ENCODE assay signal across 19 cellular contexts in genomic region chr7:141586878-141587277, GRCh38. TPM values are rescaled to one million over a fixed set of nuclear protein-coding genes. Genes with fewer than 3 reads are reported as not detected.
A peak's percentile ranks its signal among the peaks of the same experiment; 100 is the strongest.
DNase-seq lines count a peak whose midpoint lies in the region; ATAC-seq, FAIRE-seq and TF ChIP-seq lines count a peak whose summit lies in the region.
"Had no signal": no experiment of that assay in that cellular context is flagged by ENCODE, and none has a peak within 500 bp of the region (broad histone marks: within the 10 kb centered on the region; RNA-seq: fewer than 3 reads in every experiment).

No MANE protein-coding gene starts in this region.

- H3K4me3 ChIP-seq in A549 (no peak overlapping the region), uterus (no peak overlapping the region)
- H3K4me3 ChIP-seq: ovary had no signal

- peak overlapping the region; percentile 87 for H3K27ac Mint-ChIP-seq in activated T-helper 2 cell treated with anti-CD3 and anti-CD28 coated beads, Interferon-gamma antibody, Interleukin-2, Interleukin-4, amounts not matched to agents 10 μg/mL and 5 μg/mL and 100 μg/mL, durations not matched to agents 14 hours and 24 hours and 36 hours
- H3K27ac Mint-ChIP-seq in CD14-positive monocyte = no peak overlapping the region

- H3K4me2 ChIP-seq in A549 = peak overlapping the region; percentile 65
- H3K4me2 ChIP-seq: KMS-11 had no signal

- no peaks in the 10 kb centered on the region for H3K36me3 ChIP-seq in uterus
- H3K36me3 ChIP-seq: ovary had no signal

- TF ChIP-seq EP300 in A549 (IDR thresholded peaks at IDR 0.05) = no peak

- no peak for TF ChIP-seq CTCF in A549 (IDR thresholded peaks at IDR 0.05)
- TF ChIP-seq CTCF in uterus (IDR thresholded peaks at IDR 0.05) = no peak
- no peak for TF ChIP-seq CTCF in CD14-positive monocyte (IDR thresholded peaks at IDR 0.05)

- TF ChIP-seq POLR2A in A549 (IDR thresholded peaks at IDR 0.05; ENCODE audit: low read length) (no peak), GM12892 (IDR thresholded peaks at IDR 0.05; ENCODE audit: low read depth, low read length) (no peak), uterus (IDR thresholded peaks at IDR 0.05) (no peak)

- no peaks in the 10 kb centered on the region for H3K9me3 ChIP-seq in A549
- H3K9me3 ChIP-seq in uterus = no peaks in the 10 kb centered on the region
- H3K9me3 ChIP-seq: ovary had no signal

- peaks cover 9% of the 10 kb centered on the region for H3K36me3 Mint-ChIP-seq in activated T-helper 2 cell treated with anti-CD3 and anti-CD28 coated beads, Interferon-gamma antibody, Interleukin-2, Interleukin-4, amounts not matched to agents 10 μg/mL and 5 μg/mL and 100 μg/mL, durations not matched to agents 14 hours and 24 hours and 36 hours (ENCODE audit: low read depth)
- peaks cover 23 to 33% of the 10 kb centered on the region in 2 donors for H3K36me3 Mint-ChIP-seq in CD14-positive monocyte

- ATAC-seq in A549 (peak in 1 of 2 experiments; percentile 17; a peak in 3 of 6 replicates), HG03045 (IDR thresholded peaks at IDR 0.05; ENCODE audit: unreplicated experiment) (no peak)
- ATAC-seq: left colon had no signal

- H3K4me1 ChIP-seq in A549 (peaks cover 56% of the 10 kb centered on the region), uterus (no peaks in the 10 kb centered on the region)

- no peaks in the 10 kb centered on the region for H3K27me3 Mint-ChIP-seq in activated T-helper 2 cell treated with anti-CD3 and anti-CD28 coated beads, Interferon-gamma antibody, Interleukin-2, Interleukin-4, amounts not matched to agents 10 μg/mL and 5 μg/mL and 100 μg/mL, durations not matched to agents 14 hours and 24 hours and 36 hours (ENCODE audit: low read depth)
- H3K27me3 Mint-ChIP-seq in CD14-positive monocyte (ENCODE audit: low read depth in 3 of 3) = no peaks in the 10 kb centered on the region

- no peak for TF ChIP-seq RAD21 in A549 (conservative IDR thresholded peaks at IDR 0.05 in 1 of 2, IDR thresholded peaks at IDR 0.05 in 1 of 2)

- 84% methylated on average over 4 of the region's 4 CpGs for WGBS in A549 (ENCODE audit: missing lambda C conversion rate)

- FAIRE-seq in A549 (lab: Jason Lieb, UNC) (no peak), GM12892 (lab: Jason Lieb, UNC) (peak; percentile 58), HTR-8/SVneo (lab: Jason Lieb, UNC) (no peak)
- FAIRE-seq: urothelium cell line had no signal

- H3K27me3 ChIP-seq in uterus = no peaks in the 10 kb centered on the region
- H3K27me3 ChIP-seq: ovary had no signal

- CTCF ChIA-PET in A549 (lab: Yijun Ruan, JAX) = no interaction called here

- no peak for DNase-seq in A549 (ENCODE audit: low read depth in 1 of 2, low spot score in 1 of 2)
- DNase-seq in GM12892 (ENCODE audit: insufficient read length) = no peak
- no peak for DNase-seq in activated T-helper 2 cell treated with anti-CD3 and anti-CD28 coated beads, Interferon-gamma antibody, Interleukin-2, Interleukin-4, amounts not matched to agents 10 μg/mL and 5 μg/mL and 100 μg/mL, durations not matched to agents 14 hours and 24 hours and 36 hours (ENCODE audit: low spot score)
- peak; percentile 59 for DNase-seq in iris pigment epithelial cell (ENCODE audit: low read depth)
- DNase-seq in uterus = no peak
- DNase-seq in CD14-positive monocyte (ENCODE audit: low spot score) = no peak
- DNase-seq in HTR-8/SVneo (ENCODE audit: insufficient read length, low spot score) = no peak
- DNase-seq: activated CD4-positive, alpha-beta T cell treated with anti-CD3 and anti-CD28 coated beads for 48 hours; activated effector memory CD4-positive, alpha-beta T cell treated with anti-CD3 and anti-CD28 coated beads, Interleukin-2, amount 50 U/mL, for 16 hours; left colon; NCI-H1105 treated with DMSO at 0.1 percent for 48 hours; NCI-H2171 treated with DMSO at 0.1 percent for 48 hours; NK-92 treated with Interleukin-12 subunit alpha and Interleukin-12 subunit beta, amount 100 ng/mL, for 24 hours; ovary; RPMI8226; stimulated activated naive CD4-positive, alpha-beta T cell treated with Interleukin-2 at 50 U/mL for 16 hours had no signal

- peaks cover 58% of the 10 kb centered on the region for H3K4me1 Mint-ChIP-seq in activated T-helper 2 cell treated with anti-CD3 and anti-CD28 coated beads, Interferon-gamma antibody, Interleukin-2, Interleukin-4, amounts not matched to agents 10 μg/mL and 5 μg/mL and 100 μg/mL, durations not matched to agents 14 hours and 24 hours and 36 hours (ENCODE audit: low read depth)
- H3K4me1 Mint-ChIP-seq in CD14-positive monocyte = peaks cover 2% of the 10 kb centered on the region

- POLR2A ChIA-PET in A549 (lab: Yijun Ruan, JAX) = no interaction called here

- peak overlapping the region; percentile 48 for H3K4me3 Mint-ChIP-seq in activated T-helper 2 cell treated with anti-CD3 and anti-CD28 coated beads, Interferon-gamma antibody, Interleukin-2, Interleukin-4, amounts not matched to agents 10 μg/mL and 5 μg/mL and 100 μg/mL, durations not matched to agents 14 hours and 24 hours and 36 hours (ENCODE audit: low read depth)
- H3K4me3 Mint-ChIP-seq in CD14-positive monocyte = no peak overlapping the region

- peaks cover 24% of the 10 kb centered on the region for H3K9me3 Mint-ChIP-seq in activated T-helper 2 cell treated with anti-CD3 and anti-CD28 coated beads, Interferon-gamma antibody, Interleukin-2, Interleukin-4, amounts not matched to agents 10 μg/mL and 5 μg/mL and 100 μg/mL, durations not matched to agents 14 hours and 24 hours and 36 hours
- H3K9me3 Mint-ChIP-seq in CD14-positive monocyte = peaks cover 1 to 15% (median 8%) of the 10 kb centered on the region in 7 donors

- H3K27ac ChIP-seq in A549 (peak overlapping the region; percentile 77 to 81), uterus (no peak overlapping the region)
- H3K27ac ChIP-seq: KMS-11, ovary had no signal

- intact Hi-C loops in activated T-helper 2 cell treated with anti-CD3 and anti-CD28 coated beads, Interferon-gamma antibody, Interleukin-2, Interleukin-4, amounts not matched to agents 10 μg/mL and 5 μg/mL and 100 μg/mL, durations not matched to agents 14 hours and 24 hours and 36 hours (cut with micrococcal nuclease) = loop anchor here (1.0 to 5.0 kb wide), 4 partner anchors 23 to 1220 kb away; no protein-coding TSS in a partner anchor
- intact Hi-C loops in uterus (cut with DNase I; ENCODE audit: low total_unique reads) (no loop called here), CD14-positive monocyte (cut with micrococcal nuclease) (no loop called here)

TF ChIP-seq in A549, 52 proteins besides CTCF, POLR2A, EP300 and RAD21 (continues in another document):
- TF ChIP-seq BHLHE40 (IDR thresholded peaks at IDR 0.05; ENCODE audit: low read depth, low read length) (no peak), HMGXB4 (CRISPR knock-in tag; IDR thresholded peaks at IDR 0.05; ENCODE audit: borderline replicate concordance) (no peak), SREBF2 (IDR thresholded peaks at IDR 0.05) (no peak), ZFP36 (IDR thresholded peaks at IDR 0.05; ENCODE audit: borderline replicate concordance, partially characterized antibody) (no peak), FOSL2 (IDR thresholded peaks at IDR 0.05) (no peak), FOSL2 (CRISPR knock-in tag; IDR thresholded peaks at IDR 0.05) (no peak), CHD4 (IDR thresholded peaks at IDR 0.05; ENCODE audit: borderline replicate concordance) (no peak), KDM1A (IDR thresholded peaks at IDR 0.05; ENCODE audit: low read depth) (no peak), HOXA7 (CRISPR knock-in tag; IDR thresholded peaks at IDR 0.05) (no peak), HOXB13 (CRISPR knock-in tag; IDR thresholded peaks at IDR 0.05; ENCODE audit: low read depth) (no peak), ELK1 (IDR thresholded peaks at IDR 0.05; ENCODE audit: low read depth, low read length) (no peak), MAX (IDR thresholded peaks at IDR 0.05) (no peak), JUNB (IDR thresholded peaks at IDR 0.05) (no peak)

RNA-seq across cellular contexts. Expression of gene AGK, which starts 35.7 kb away (rescaled TPM):
- polyA plus RNA-seq in A549 (2011; rRNA removed) (60.8 and 63.5 TPM in 2 replicates), A549 (2017; fragmentation: RNase III; extraction: RNeasy Plus Mini Kit Qiagen cat#74134 plus additional on column Dnase treatment) (29.6 to 36.2 TPM (median 30.4 TPM) in 3 replicates), CD14-positive monocyte (10 to 100 TPM; 10.0 to 11.0 TPM)
- polyA plus RNA-seq in A549 (2012; cell fraction: cytosol; rRNA removed) = 32.7 and 33.8 TPM in 2 replicates
- polyA plus RNA-seq in A549 (2012; cell fraction: nucleus; rRNA removed) = 37.3 and 47.3 TPM in 2 replicates
- 33.6 and 37.4 TPM in 2 replicates for polyA minus RNA-seq in A549 (2011; rRNA and poly(A)+ RNA removed)
- 43.2 TPM for polyA plus RNA-seq in GM12892 (2012; ENCODE audit: missing spikeins)
- total RNA-seq in activated T-helper 2 cell treated with anti-CD3 and anti-CD28 coated beads, Interferon-gamma antibody, Interleukin-2, Interleukin-4, amounts not matched to agents 10 μg/mL and 5 μg/mL and 100 μg/mL, durations not matched to agents 14 hours and 24 hours and 36 hours = 144 and 147 TPM in 2 replicates
- total RNA-seq in uterus = 10 to 100 TPM; 11.8 to 73.8 (median 38.4) TPM

Comparison
In these comparisons a context has a peak if more than half of its experiments do, and no peak if none do; other contexts are left out.
1. H3K27ac ChIP-seq: peak in A549 (2 of 2); none in uterus (0 of 2).